In genomic region chr5:1174122-1174936, GRCh38 we compare ENCODE assay signal across 7 cellular contexts. TPM values are rescaled to one million over a fixed set of nuclear protein-coding genes. Genes with fewer than 3 reads are reported as not detected.
A peak's percentile ranks its signal among the peaks of the same experiment; 100 is the strongest.
DNase-seq lines count a peak whose midpoint lies in the region; ATAC-seq and TF ChIP-seq lines count a peak whose summit lies in the region.

No MANE protein-coding gene starts in this region.

- no peaks in the 10 kb centered on the region for H3K4me1 ChIP-seq in stomach

- H3K9me3 ChIP-seq in stomach, result no peaks in the 10 kb centered on the region

- TF ChIP-seq EP300 in stomach (IDR thresholded peaks at IDR 0.05), result no peak

- no peaks in the 10 kb centered on the region for H3K36me3 ChIP-seq in stomach

- intact Hi-C loops in stomach (cut with DNase I; ENCODE audit: low total_unique reads), result no loop called here

- peak; percentile 68 for TF ChIP-seq CTCF in GM10266 (IDR thresholded peaks at IDR 0.05; ENCODE audit: control insufficient read depth, insufficient read depth, low read depth, missing control alignments)
- peak; percentile 31 for TF ChIP-seq CTCF in WI38 (IDR thresholded peaks at IDR 0.05; ENCODE audit: low read depth, low read length)
- peak in 5 of 7 experiments; percentile 56 to 76 (median 64) for TF ChIP-seq CTCF in stomach (IDR thresholded peaks at IDR 0.05)

- 37 to 41% (median 39%) methylated on average over 27 of the region's 27 CpGs for WGBS in stomach, 5 donors

- H3K4me3 ChIP-seq in WI38 (ENCODE audit: low read depth, low read length) (no peak overlapping the region), stomach (no peak overlapping the region)

- TF ChIP-seq POLR2A in stomach (IDR thresholded peaks at IDR 0.05) (no peak), GM18505 (IDR thresholded peaks at IDR 0.05; ENCODE audit: borderline replicate concordance, extremely low read depth, insufficient read depth, insufficient read length) (no peak)

- no peak for ATAC-seq in GM18505 (IDR thresholded peaks at IDR 0.05; ENCODE audit: unreplicated experiment)

- DNase-seq in GM10266 (ENCODE audit: extremely low spot score) (peak; percentile 66), NCI-H1092 treated with DMSO at 0.1 percent for 48 hours (lab: John Stamatoyannopoulos, UW) (peak; percentile 38), medulla oblongata (ENCODE audit: extremely low spot score) (peak; percentile 42), stomach (peak; percentile 75)
- DNase-seq in effector CD8-positive, alpha-beta T cell (lab: John Stamatoyannopoulos, UW), result peak; percentile 17

- H3K27me3 ChIP-seq in stomach, result peaks cover 0 to 20% (median 0%) of the 10 kb centered on the region in 3 donors

- no peak overlapping the region for H3K27ac ChIP-seq in stomach

RNA-seq across cellular contexts. Expression of gene SLC6A19, which starts 27.1 kb away (rescaled TPM):
- 1 to 10 TPM in 1 of 5 donors, under 1 TPM in 2, not detected in 2; 0.43 to 5.5 (median 0.89) TPM for total RNA-seq in stomach
- under 1 TPM in 2 of 3 donors, not detected in 1; 0.13 to 0.19 TPM for polyA plus RNA-seq in stomach

RNA-seq across cellular contexts. Expression of gene SLC6A18, which starts 50.9 kb away (rescaled TPM):
- not detected for total RNA-seq in stomach
- polyA plus RNA-seq in stomach, result not detected

Comparison
In these comparisons a context has a peak if more than half of its experiments do, and no peak if none do; other contexts are left out.
1. DNase-seq: peak in every context shown above with its lines; median percentile 75 in stomach; 66 in GM10266; 42 in medulla oblongata; 38 in NCI-H1092 treated with DMSO at 0.1 percent for 48 hours; 17 in effector CD8-positive, alpha-beta T cell.